Comparison of ENCODE assay signal across 8 cellular contexts in genomic region chr1:31010081-31010989, GRCh38. TPM values are rescaled to one million over a fixed set of nuclear protein-coding genes. Genes with fewer than 3 reads are reported as not detected.
A peak's percentile ranks its signal among the peaks of the same experiment; 100 is the strongest.
DNase-seq lines count a peak whose midpoint lies in the region; ATAC-seq and TF ChIP-seq lines count a peak whose summit lies in the region.

No MANE protein-coding gene starts in this region.

- TF ChIP-seq POLR2A in spleen (IDR thresholded peaks at IDR 0.05): no peak

- no peaks in the 10 kb centered on the region for H3K27me3 ChIP-seq in PC-3 (ENCODE audit: low read length)
- H3K27me3 ChIP-seq in spleen (replicated peaks in 1 of 7): no peaks in the 10 kb centered on the region

- 72 to 83% (median 80%) methylated on average over 6 of the region's 6 CpGs for WGBS in spleen, 5 donors

- H3K9me2 ChIP-seq in PC-3 (replicated peaks; ENCODE audit: low read length): no peaks in the 10 kb centered on the region

- H3K36me3 ChIP-seq in PC-3 (ENCODE audit: low read depth, low read length): peaks cover 13% of the 10 kb centered on the region; the same call in 1 of the 2 replicates
- H3K36me3 ChIP-seq in spleen: peaks cover 0 to 33% (median 10%) of the 10 kb centered on the region in 6 donors

- POLR2A ChIA-PET in PC-3 (lab: Charles Lee; ENCODE audit: unreplicated experiment): no interaction called here

- BruUV-seq in PC-3 (replicated peaks; lab: Mats Ljungman, UMichigan): no TSS peak

- H3K79me2 ChIP-seq in PC-3 (ENCODE audit: low read length): peaks cover 98% of the 10 kb centered on the region

- H3K27ac ChIP-seq in PC-3 (ENCODE audit: low read length) (no peak overlapping the region), spleen (peak overlapping the region in 2 of 8 donors; percentile 11 to 20)

- no peak overlapping the region for H3K4me2 ChIP-seq in PC-3 (ENCODE audit: low read length)

- DNase-seq in AG20443 (ENCODE audit: low spot score) (peak; percentile 14), GM19240 (ENCODE audit: insufficient read length, low spot score) (peak; percentile 7), PC-3 (peak; percentile 11), foreskin fibroblast (peak; percentile 67 to 75), spleen (no peak), KG1 (lab: John Stamatoyannopoulos, UW) (no peak), mesenteric fat pad (ENCODE audit: low spot score) (no peak)

- H4K20me1 ChIP-seq in PC-3 (ENCODE audit: low read length): peaks cover 65% of the 10 kb centered on the region

- H3K9ac ChIP-seq in PC-3 (ENCODE audit: low read length): no peak overlapping the region

- intact Hi-C loops in PC-3 (cut with micrococcal nuclease): no loop called here
- intact Hi-C loops in spleen (cut with DNase I; ENCODE audit: low total_unique reads): no loop called here

- TF ChIP-seq CTCF in PC-3 (conservative IDR thresholded peaks at IDR 0.05; ENCODE audit: low read depth, low read length) (no peak), foreskin fibroblast (IDR thresholded peaks at IDR 0.05; ENCODE audit: low read depth, low read length) (no peak), spleen (IDR thresholded peaks at IDR 0.05 in 8 of 11, conservative IDR thresholded peaks at IDR 0.05 in 3 of 11) (no peak)

- H3K4me1 ChIP-seq in PC-3 (ENCODE audit: insufficient read depth, low read length): peaks cover 12% of the 10 kb centered on the region
- peaks cover 16 to 100% (median 65%) of the 10 kb centered on the region in 6 donors for H3K4me1 ChIP-seq in spleen

- no peak overlapping the region for H3K4me3 ChIP-seq in PC-3 (ENCODE audit: low read length)
- H3K4me3 ChIP-seq in foreskin fibroblast (ENCODE audit: low read depth in 1 of 2, low read length in 2 of 2): no peak overlapping the region
- no peak overlapping the region for H3K4me3 ChIP-seq in spleen

- H3F3A ChIP-seq in PC-3 (ENCODE audit: low read length, unreplicated experiment): no peaks in the 10 kb centered on the region

- ATAC-seq in PC-3 (peak; percentile 38), HG02938 (IDR thresholded peaks at IDR 0.05; ENCODE audit: unreplicated experiment) (no peak)

- no peak overlapping the region for H2AFZ ChIP-seq in PC-3 (ENCODE audit: low read length)

- CTCF ChIA-PET in PC-3 (lab: Charles Lee): no interaction called here

- H3K9me3 ChIP-seq in PC-3 (ENCODE audit: low read length) (no peaks in the 10 kb centered on the region), spleen (no peaks in the 10 kb centered on the region)

RNA-seq across cellular contexts. Expression of gene PUM1, which starts 55.2 kb away (rescaled TPM):
- total RNA-seq in PC-3 (2014; rRNA removed) (43.3 and 50.7 TPM in 2 replicates), spleen (100 to 1,000 TPM in 4 of 7 donors, 10 to 100 TPM in 3; 78.7 to 122 (median 112) TPM), mesenteric fat pad (114 TPM)
- polyA plus RNA-seq in spleen: 10 to 100 TPM; 14.9 to 22.3 (median 16.7) TPM

Comparison
In these comparisons a context has a peak if more than half of its experiments do, and no peak if none do; other contexts are left out.
1. DNase-seq: peak in AG20443 (single experiment), GM19240 (single experiment), PC-3 (single experiment) and foreskin fibroblast (2 of 2); none in spleen (single experiment), KG1 (single experiment) and mesenteric fat pad (single experiment).